ENCODE assay signal across 1 cellular context in the genomic region with DNA sequence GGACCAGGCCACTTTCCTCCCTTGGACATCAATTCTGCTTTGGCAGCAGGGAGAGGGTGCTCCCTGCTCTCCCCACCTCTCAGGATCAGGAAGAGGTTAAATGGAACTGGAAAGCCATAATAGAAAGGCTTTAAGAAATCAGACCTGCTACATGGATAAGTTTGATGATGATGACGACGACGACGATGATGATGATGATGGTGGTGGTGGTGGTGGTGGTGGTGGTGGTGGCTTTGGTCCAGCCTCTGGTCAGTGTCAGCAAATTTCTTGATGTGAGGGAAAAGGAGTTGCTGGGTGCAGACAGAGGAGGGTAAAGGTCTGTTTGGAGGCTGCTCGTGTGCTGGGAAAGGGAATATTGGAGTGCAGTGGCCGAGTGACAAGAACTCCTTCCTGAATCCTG.
TF ChIP-seq lines count a peak whose summit lies in the region.

No MANE protein-coding gene starts in this region.

TF ChIP-seq in HEK293, 187 proteins besides CTCF, POLR2A, EP300 and RAD21 (continued from another document):
- TF ChIP-seq, protein P1, sequence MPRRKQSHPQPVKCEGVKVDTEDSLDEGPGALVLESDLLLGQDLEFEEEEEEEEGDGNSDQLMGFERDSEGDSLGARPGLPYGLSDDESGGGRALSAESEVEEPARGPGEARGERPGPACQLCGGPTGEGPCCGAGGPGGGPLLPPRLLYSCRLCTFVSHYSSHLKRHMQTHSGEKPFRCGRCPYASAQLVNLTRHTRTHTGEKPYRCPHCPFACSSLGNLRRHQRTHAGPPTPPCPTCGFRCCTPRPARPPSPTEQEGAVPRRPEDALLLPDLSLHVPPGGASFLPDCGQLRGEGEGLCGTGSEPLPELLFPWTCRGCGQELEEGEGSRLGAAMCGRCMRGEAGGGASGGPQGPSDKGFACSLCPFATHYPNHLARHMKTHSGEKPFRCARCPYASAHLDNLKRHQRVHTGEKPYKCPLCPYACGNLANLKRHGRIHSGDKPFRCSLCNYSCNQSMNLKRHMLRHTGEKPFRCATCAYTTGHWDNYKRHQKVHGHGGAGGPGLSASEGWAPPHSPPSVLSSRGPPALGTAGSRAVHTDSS (tag by site-specific recombination; IDR thresholded peaks at IDR 0.05) = peak; percentile 60
